29 cellular contexts compared by ENCODE assay signal in genomic region chrX:149205937-149206336, GRCh38.
A peak's percentile ranks its signal among the peaks of the same experiment; 100 is the strongest.
DNase-seq lines count a peak whose midpoint lies in the region; ATAC-seq, FAIRE-seq and TF ChIP-seq lines count a peak whose summit lies in the region.
"Had no signal": no experiment of that assay in that cellular context is flagged by ENCODE, and none has a peak within 500 bp of the region (broad histone marks: within the 10 kb centered on the region; RNA-seq: fewer than 3 reads in every experiment).

No MANE protein-coding gene starts in this region.

- no peak for DNase-seq in GM12892 (ENCODE audit: insufficient read length)
- no peak for DNase-seq in GM19239 (ENCODE audit: insufficient read length, low spot score)
- DNase-seq in inferior parietal cortex (ENCODE audit: extremely low spot score) = no peak
- no peak for DNase-seq in heart left ventricle
- DNase-seq in brain microvascular endothelial cell = no peak
- DNase-seq: activated CD4-positive, alpha-beta memory T cell treated with anti-CD3 and anti-CD28 coated beads, Interleukin-2, amount 10 ng/mL, durations not matched to agents 7 days and 5 days; activated effector memory CD4-positive, alpha-beta T cell treated with anti-CD3 and anti-CD28 coated beads, Interleukin-2, amount 50 U/mL, for 16 hours; activated T-cell treated with anti-CD3 and anti-CD28 coated beads for 4 hours; AML-193; CD4-positive, alpha-beta memory T cell; kidney glomerular epithelial cell; mammary epithelial cell; NCI-H1105 treated with DMSO at 0.1 percent for 48 hours; NCI-H2081 treated with DMSO at 0.1 percent for 48 hours; NCI-H82; OCI-M1; posterior cingulate gyrus; right lobe of liver; SHP77; stimulated activated naive CD8-positive, alpha-beta T cell treated with anti-CD3 and anti-CD28 coated beads, Interleukin-15, Interleukin-2, amounts not matched to agents 100 U/mL and 50 U/mL, for 24 hours; T1000; uterus had no signal

- 60 to 71% (median 65%) methylated on average over 1 of the region's 1 CpG for WGBS in heart left ventricle, 4 donors

- TF ChIP-seq POLR2A in GM12892 (IDR thresholded peaks at IDR 0.05; ENCODE audit: low read depth, low read length) (no peak), heart left ventricle (IDR thresholded peaks at IDR 0.05) (no peak)

- H3K36me3 ChIP-seq in HEK293 (ENCODE audit: control insufficient read depth in 2 of 2, insufficient read depth in 1 of 2, low read length in 2 of 2) = no peaks in the 10 kb centered on the region
- H3K36me3 ChIP-seq in heart left ventricle = no peaks in the 10 kb centered on the region
- H3K36me3 ChIP-seq in brain microvascular endothelial cell (replicated peaks) = no peaks in the 10 kb centered on the region
- H3K36me3 ChIP-seq: neural progenitor cell, right lobe of liver, thoracic aorta, uterus had no signal

- no peak for TF ChIP-seq CTCF in HEK293 (tag by site-specific recombination; IDR thresholded peaks at IDR 0.05)
- TF ChIP-seq CTCF in heart left ventricle (IDR thresholded peaks at IDR 0.05) = no peak
- no peak for TF ChIP-seq CTCF in brain microvascular endothelial cell (IDR thresholded peaks at IDR 0.05; ENCODE audit: low read depth, low read length, missing control alignments)

- H3K4me3 ChIP-seq in HEK293 (ENCODE audit: low read depth, low read length) (no peak overlapping the region), heart left ventricle (no peak overlapping the region), brain microvascular endothelial cell (ENCODE audit: low read depth, low read length) (no peak overlapping the region)
- H3K4me3 ChIP-seq: neural progenitor cell, right lobe of liver, thoracic aorta, uterus had no signal

- intact Hi-C loops in heart left ventricle (cut with DNase I) = no loop called here

- in situ Hi-C loops in brain microvascular endothelial cell (cut with HindIII; ENCODE audit: low pct_ligation_motif_present, low sequenced_read_pairs) = no loop called here

- H3K27ac ChIP-seq in HEK293 (ENCODE audit: extremely low read depth, low read depth, low read length) (no peak overlapping the region), heart left ventricle (no peak overlapping the region), brain microvascular endothelial cell (no peak overlapping the region)
- H3K27ac ChIP-seq: neural progenitor cell, right lobe of liver, thoracic aorta, uterus had no signal

- peak; percentile 50 for FAIRE-seq in GM12892 (lab: Jason Lieb, UNC)
- FAIRE-seq in GM19239 (lab: Jason Lieb, UNC) = peak; percentile 40
- FAIRE-seq: A204.1, endothelial cell of umbilical vein had no signal

- POLR2A ChIA-PET in HEK293 (lab: Yijun Ruan, JAX) = no interaction called here

- H3K4me1 ChIP-seq in HEK293 (ENCODE audit: control insufficient read depth, insufficient read depth, low read length) (no peaks in the 10 kb centered on the region), heart left ventricle (peaks cover 0 to 3% (median 0%) of the 10 kb centered on the region in 12 donors)
- H3K4me1 ChIP-seq: neural progenitor cell, right lobe of liver, uterus had no signal

- CTCF ChIA-PET in HEK293 (lab: Yijun Ruan, JAX) = no interaction called here

- H3K9me3 ChIP-seq in HEK293 (ENCODE audit: control insufficient read depth, insufficient read depth, low read depth, low read length) (peaks cover 3% of the 10 kb centered on the region; the same call in 1 of the 2 replicates), heart left ventricle (no peaks in the 10 kb centered on the region)
- H3K9me3 ChIP-seq: right lobe of liver, thoracic aorta, uterus had no signal

- peak; percentile 64 for ATAC-seq in HG03354 (IDR thresholded peaks at IDR 0.05; ENCODE audit: poor library complexity, severe bottlenecking, unreplicated experiment)
- no peak for ATAC-seq in heart left ventricle
- ATAC-seq in HG03039 (IDR thresholded peaks at IDR 0.05; ENCODE audit: unreplicated experiment) = no peak
- ATAC-seq: right lobe of liver; stimulated activated naive CD8-positive, alpha-beta T cell treated with anti-CD3 and anti-CD28 coated beads, Interleukin-15, Interleukin-2, amounts not matched to agents 100 U/mL and 50 U/mL, for 24 hours had no signal

- H3K27me3 ChIP-seq in heart left ventricle (no peaks in the 10 kb centered on the region), brain microvascular endothelial cell (replicated peaks) (no peaks in the 10 kb centered on the region)
- H3K27me3 ChIP-seq: neural progenitor cell, right lobe of liver, uterus had no signal

TF ChIP-seq in HEK293, 187 proteins besides CTCF, POLR2A, EP300 and RAD21:
- TF ChIP-seq ZNF701 (tag by site-specific recombination; IDR thresholded peaks at IDR 0.05) (no peak), PRDM1 (tag by site-specific recombination; IDR thresholded peaks at IDR 0.05) (0 out of 2 replicates have a peak, but pooled peaks have one; percentile 18)
